ENCODE assay signal across 1 cellular context in the genomic region with DNA sequence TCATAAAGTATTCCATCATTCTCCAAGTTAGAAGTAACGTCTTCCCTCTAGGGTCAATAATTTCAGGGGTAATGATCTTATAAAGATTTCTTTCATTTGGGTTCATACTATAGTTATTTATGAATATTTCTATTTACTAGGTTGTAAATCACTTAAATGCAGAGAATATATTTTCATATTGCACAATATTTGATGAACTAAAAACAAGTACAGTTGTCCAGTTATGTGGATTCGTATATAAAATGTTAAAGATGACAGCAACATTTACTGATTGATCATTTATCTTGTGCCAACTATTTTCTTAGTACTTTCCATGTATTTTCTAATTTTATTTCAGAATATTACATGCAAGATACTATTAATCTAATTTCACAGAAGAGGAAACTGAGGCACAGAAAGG.
TF ChIP-seq lines count a peak whose summit lies in the region.

No MANE protein-coding gene starts in this region.

TF ChIP-seq in A549, 52 proteins besides CTCF, POLR2A, EP300 and RAD21 (continued from another document):
- TF ChIP-seq, protein P1, sequence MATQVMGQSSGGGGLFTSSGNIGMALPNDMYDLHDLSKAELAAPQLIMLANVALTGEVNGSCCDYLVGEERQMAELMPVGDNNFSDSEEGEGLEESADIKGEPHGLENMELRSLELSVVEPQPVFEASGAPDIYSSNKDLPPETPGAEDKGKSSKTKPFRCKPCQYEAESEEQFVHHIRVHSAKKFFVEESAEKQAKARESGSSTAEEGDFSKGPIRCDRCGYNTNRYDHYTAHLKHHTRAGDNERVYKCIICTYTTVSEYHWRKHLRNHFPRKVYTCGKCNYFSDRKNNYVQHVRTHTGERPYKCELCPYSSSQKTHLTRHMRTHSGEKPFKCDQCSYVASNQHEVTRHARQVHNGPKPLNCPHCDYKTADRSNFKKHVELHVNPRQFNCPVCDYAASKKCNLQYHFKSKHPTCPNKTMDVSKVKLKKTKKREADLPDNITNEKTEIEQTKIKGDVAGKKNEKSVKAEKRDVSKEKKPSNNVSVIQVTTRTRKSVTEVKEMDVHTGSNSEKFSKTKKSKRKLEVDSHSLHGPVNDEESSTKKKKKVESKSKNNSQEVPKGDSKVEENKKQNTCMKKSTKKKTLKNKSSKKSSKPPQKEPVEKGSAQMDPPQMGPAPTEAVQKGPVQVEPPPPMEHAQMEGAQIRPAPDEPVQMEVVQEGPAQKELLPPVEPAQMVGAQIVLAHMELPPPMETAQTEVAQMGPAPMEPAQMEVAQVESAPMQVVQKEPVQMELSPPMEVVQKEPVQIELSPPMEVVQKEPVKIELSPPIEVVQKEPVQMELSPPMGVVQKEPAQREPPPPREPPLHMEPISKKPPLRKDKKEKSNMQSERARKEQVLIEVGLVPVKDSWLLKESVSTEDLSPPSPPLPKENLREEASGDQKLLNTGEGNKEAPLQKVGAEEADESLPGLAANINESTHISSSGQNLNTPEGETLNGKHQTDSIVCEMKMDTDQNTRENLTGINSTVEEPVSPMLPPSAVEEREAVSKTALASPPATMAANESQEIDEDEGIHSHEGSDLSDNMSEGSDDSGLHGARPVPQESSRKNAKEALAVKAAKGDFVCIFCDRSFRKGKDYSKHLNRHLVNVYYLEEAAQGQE (IDR thresholded peaks at IDR 0.05) = no peak
- TF ChIP-seq CBX2 (IDR thresholded peaks at IDR 0.05; ENCODE audit: borderline replicate concordance, low read depth) = no peak
- no peak for TF ChIP-seq SREBF2 (IDR thresholded peaks at IDR 0.05)
- TF ChIP-seq, protein P2, sequence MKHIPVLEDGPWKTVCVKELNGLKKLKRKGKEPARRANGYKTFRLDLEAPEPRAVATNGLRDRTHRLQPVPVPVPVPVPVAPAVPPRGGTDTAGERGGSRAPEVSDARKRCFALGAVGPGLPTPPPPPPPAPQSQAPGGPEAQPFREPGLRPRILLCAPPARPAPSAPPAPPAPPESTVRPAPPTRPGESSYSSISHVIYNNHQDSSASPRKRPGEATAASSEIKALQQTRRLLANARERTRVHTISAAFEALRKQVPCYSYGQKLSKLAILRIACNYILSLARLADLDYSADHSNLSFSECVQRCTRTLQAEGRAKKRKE (CRISPR knock-in tag; IDR thresholded peaks at IDR 0.05; ENCODE audit: low read depth) = no peak
- TF ChIP-seq FOXS1 (CRISPR knock-in tag; IDR thresholded peaks at IDR 0.05) = no peak
TF ChIP-seq in A549: peak in this region for 0.
